Comparison of ENCODE assay signal across 2 cellular contexts in the genomic region with DNA sequence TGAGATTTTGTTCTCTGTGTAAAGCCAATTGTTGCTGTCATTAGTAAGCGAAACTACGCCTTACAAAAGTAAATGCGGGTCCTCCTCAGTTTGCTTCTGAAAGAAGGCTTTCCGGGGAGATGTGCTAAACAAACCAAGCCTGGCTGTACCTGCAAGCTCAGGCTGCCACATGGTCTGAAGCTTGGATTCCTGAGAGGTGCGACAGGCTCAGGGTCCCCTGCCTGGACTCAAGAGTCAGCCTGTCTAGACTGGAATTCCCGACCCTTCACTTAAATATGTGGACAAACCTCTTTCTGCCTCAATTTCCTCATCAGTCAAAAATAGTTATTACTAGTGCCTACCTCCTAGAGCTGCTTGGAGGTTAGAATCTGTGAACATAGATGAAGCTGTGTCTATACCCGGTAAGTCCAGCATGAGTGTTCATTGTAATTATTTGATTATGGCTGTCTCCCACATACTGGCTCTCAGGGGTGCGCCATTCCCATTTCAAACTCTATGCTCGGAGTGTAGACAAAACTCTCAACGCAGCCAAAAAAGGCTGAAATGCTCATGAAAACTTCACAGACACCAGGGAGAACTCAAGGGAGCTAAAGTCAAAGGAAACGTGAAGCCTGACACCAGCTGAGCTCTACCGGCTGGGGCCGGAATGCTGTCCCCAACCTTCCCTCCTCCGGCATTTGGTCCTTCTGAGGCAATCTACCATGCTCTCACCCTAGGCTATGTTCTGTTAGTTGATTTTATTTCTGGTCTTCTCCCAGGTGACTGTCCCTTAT.
TF ChIP-seq lines count a peak whose summit lies in the region.

No MANE protein-coding gene starts in this region.

TF ChIP-seq in WTC11, 78 proteins besides CTCF, POLR2A, EP300 and RAD21 (continued from another document):
- TF ChIP-seq ZNF532 (CRISPR knock-in tag; IDR thresholded peaks at IDR 0.05; ENCODE audit: borderline replicate concordance) = no peak
- TF ChIP-seq USF2 (CRISPR knock-in tag; IDR thresholded peaks at IDR 0.05) = no peak
- no peak for TF ChIP-seq ZNF121 (CRISPR knock-in tag; IDR thresholded peaks at IDR 0.05)
- no peak for TF ChIP-seq SOX15 (CRISPR knock-in tag; IDR thresholded peaks at IDR 0.05)
- no peak for TF ChIP-seq ATF1 (CRISPR knock-in tag; IDR thresholded peaks at IDR 0.05)
- no peak for TF ChIP-seq E2F1 (CRISPR knock-in tag; IDR thresholded peaks at IDR 0.05)

TF ChIP-seq in HepG2, 621 proteins besides CTCF, POLR2A, EP300 and RAD21 (continued from another document and continues in another):
- TF ChIP-seq ZBTB7B (CRISPR knock-in tag; IDR thresholded peaks at IDR 0.05) (peak; percentile 12; the same call in 1 of the 2 replicates), FOXA3 (CRISPR knock-in tag; IDR thresholded peaks at IDR 0.05) (no peak), SOX6 (IDR thresholded peaks at IDR 0.05) (no peak), SOX6 (CRISPR knock-in tag; IDR thresholded peaks at IDR 0.05) (no peak), TCF7L2 (IDR thresholded peaks at IDR 0.05; ENCODE audit: low read depth, low read length) (no peak), MTA1 (CRISPR knock-in tag; IDR thresholded peaks at IDR 0.05; ENCODE audit: borderline replicate concordance) (no peak; the same call in 1 of the 2 replicates), ZBTB33 (CRISPR knock-in tag; IDR thresholded peaks at IDR 0.05) (no peak), HNF4G (IDR thresholded peaks at IDR 0.05; ENCODE audit: borderline replicate concordance, low read depth, low read length) (0 out of 2 replicates have a peak, but pooled peaks have one; percentile 8), HNF4G (CRISPR knock-in tag; IDR thresholded peaks at IDR 0.05; ENCODE audit: borderline replicate concordance, low read depth) (no peak), THAP9 (CRISPR knock-in tag; IDR thresholded peaks at IDR 0.05; ENCODE audit: borderline replicate concordance) (no peak), ZNF772 (CRISPR knock-in tag; IDR thresholded peaks at IDR 0.05) (peak; percentile 85; the same call in 1 of the 2 replicates), CCDC6 (CRISPR knock-in tag; IDR thresholded peaks at IDR 0.05) (0 out of 2 replicates have a peak, but pooled peaks have one; percentile 35), ARNT2 (CRISPR knock-in tag; IDR thresholded peaks at IDR 0.05; ENCODE audit: low read depth) (peak; percentile 59), GTF2F1 (IDR thresholded peaks at IDR 0.05; ENCODE audit: low read length) (no peak), ZNF589 (CRISPR knock-in tag; conservative IDR thresholded peaks at IDR 0.05) (no peak), CSRNP1 (CRISPR knock-in tag; IDR thresholded peaks at IDR 0.05) (no peak), ZNF788 (CRISPR knock-in tag; IDR thresholded peaks at IDR 0.05; ENCODE audit: borderline replicate concordance) (0 out of 2 replicates have a peak, but pooled peaks have one; percentile 27), ZBTB4 (CRISPR knock-in tag; IDR thresholded peaks at IDR 0.05; ENCODE audit: borderline replicate concordance) (no peak), ZNF331 (CRISPR knock-in tag; IDR thresholded peaks at IDR 0.05) (peak; percentile 40; the same call in 1 of the 2 replicates), IRF2 (CRISPR knock-in tag; IDR thresholded peaks at IDR 0.05) (0 out of 2 replicates have a peak, but pooled peaks have one; percentile 43), ZNF460 (CRISPR knock-in tag; IDR thresholded peaks at IDR 0.05; ENCODE audit: borderline replicate concordance) (no peak), ZSCAN12 (CRISPR knock-in tag; IDR thresholded peaks at IDR 0.05) (0 out of 2 replicates have a peak, but pooled peaks have one; percentile 36), SKI (IDR thresholded peaks at IDR 0.05; ENCODE audit: partially characterized antibody) (peak; percentile 80), ZNF253 (CRISPR knock-in tag; IDR thresholded peaks at IDR 0.05; ENCODE audit: borderline replicate concordance) (no peak), SNAI1 (CRISPR knock-in tag; IDR thresholded peaks at IDR 0.05; ENCODE audit: borderline replicate concordance) (peak; percentile 58; the same call in 1 of the 2 replicates), SMYD3 (CRISPR knock-in tag; IDR thresholded peaks at IDR 0.05) (0 out of 2 replicates have a peak, but pooled peaks have one; percentile 37), KDM5B (CRISPR knock-in tag; IDR thresholded peaks at IDR 0.05; ENCODE audit: borderline replicate concordance) (peak; percentile 76), MTERF4 (CRISPR knock-in tag; IDR thresholded peaks at IDR 0.05) (peak; percentile 50; the same call in 1 of the 2 replicates), ZNF615 (CRISPR knock-in tag; IDR thresholded peaks at IDR 0.05; ENCODE audit: borderline replicate concordance) (no peak), ZBTB7A (CRISPR knock-in tag; IDR thresholded peaks at IDR 0.05) (peak; percentile 64; the same call in 1 of the 2 replicates), ZFP90 (CRISPR knock-in tag; IDR thresholded peaks at IDR 0.05; ENCODE audit: borderline replicate concordance) (no peak), LCORL (IDR thresholded peaks at IDR 0.05) (no peak), LCORL (CRISPR knock-in tag; IDR thresholded peaks at IDR 0.05) (no peak), BRCA1 (CRISPR knock-in tag; IDR thresholded peaks at IDR 0.05) (no peak), SIN3B (IDR thresholded peaks at IDR 0.05; ENCODE audit: low read length) (no peak), ZNF580 (CRISPR knock-in tag; IDR thresholded peaks at IDR 0.05; ENCODE audit: borderline replicate concordance, low read depth) (0 out of 2 replicates have a peak, but pooled peaks have one; percentile 52), ETS1 (CRISPR knock-in tag; IDR thresholded peaks at IDR 0.05) (no peak), ZNF501 (CRISPR knock-in tag; IDR thresholded peaks at IDR 0.05) (no peak; the same call in none of the 2 replicates), ZNF256 (CRISPR knock-in tag; conservative IDR thresholded peaks at IDR 0.05) (0 out of 2 replicates have a peak, but pooled peaks have one; percentile 58), ELF4 (CRISPR knock-in tag; IDR thresholded peaks at IDR 0.05; ENCODE audit: borderline replicate concordance) (0 out of 2 replicates have a peak, but pooled peaks have one; percentile 55)
- TF ChIP-seq, protein P1, sequence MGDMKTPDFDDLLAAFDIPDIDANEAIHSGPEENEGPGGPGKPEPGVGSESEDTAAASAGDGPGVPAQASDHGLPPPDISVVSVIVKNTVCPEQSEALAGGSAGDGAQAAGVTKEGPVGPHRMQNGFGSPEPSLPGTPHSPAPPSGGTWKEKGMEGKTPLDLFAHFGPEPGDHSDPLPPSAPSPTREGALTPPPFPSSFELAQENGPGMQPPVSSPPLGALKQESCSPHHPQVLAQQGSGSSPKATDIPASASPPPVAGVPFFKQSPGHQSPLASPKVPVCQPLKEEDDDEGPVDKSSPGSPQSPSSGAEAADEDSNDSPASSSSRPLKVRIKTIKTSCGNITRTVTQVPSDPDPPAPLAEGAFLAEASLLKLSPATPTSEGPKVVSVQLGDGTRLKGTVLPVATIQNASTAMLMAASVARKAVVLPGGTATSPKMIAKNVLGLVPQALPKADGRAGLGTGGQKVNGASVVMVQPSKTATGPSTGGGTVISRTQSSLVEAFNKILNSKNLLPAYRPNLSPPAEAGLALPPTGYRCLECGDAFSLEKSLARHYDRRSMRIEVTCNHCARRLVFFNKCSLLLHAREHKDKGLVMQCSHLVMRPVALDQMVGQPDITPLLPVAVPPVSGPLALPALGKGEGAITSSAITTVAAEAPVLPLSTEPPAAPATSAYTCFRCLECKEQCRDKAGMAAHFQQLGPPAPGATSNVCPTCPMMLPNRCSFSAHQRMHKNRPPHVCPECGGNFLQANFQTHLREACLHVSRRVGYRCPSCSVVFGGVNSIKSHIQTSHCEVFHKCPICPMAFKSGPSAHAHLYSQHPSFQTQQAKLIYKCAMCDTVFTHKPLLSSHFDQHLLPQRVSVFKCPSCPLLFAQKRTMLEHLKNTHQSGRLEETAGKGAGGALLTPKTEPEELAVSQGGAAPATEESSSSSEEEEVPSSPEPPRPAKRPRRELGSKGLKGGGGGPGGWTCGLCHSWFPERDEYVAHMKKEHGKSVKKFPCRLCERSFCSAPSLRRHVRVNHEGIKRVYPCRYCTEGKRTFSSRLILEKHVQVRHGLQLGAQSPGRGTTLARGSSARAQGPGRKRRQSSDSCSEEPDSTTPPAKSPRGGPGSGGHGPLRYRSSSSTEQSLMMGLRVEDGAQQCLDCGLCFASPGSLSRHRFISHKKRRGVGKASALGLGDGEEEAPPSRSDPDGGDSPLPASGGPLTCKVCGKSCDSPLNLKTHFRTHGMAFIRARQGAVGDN (CRISPR knock-in tag; IDR thresholded peaks at IDR 0.05) = peak; percentile 44; the same call in 1 of the 2 replicates
